9 cellular contexts compared by ENCODE assay signal in genomic region chr4:83581411-83582288, GRCh38. TPM values are rescaled to one million over a fixed set of nuclear protein-coding genes. Genes with fewer than 3 reads are reported as not detected.
DNase-seq lines count a peak whose midpoint lies in the region; ATAC-seq and TF ChIP-seq lines count a peak whose summit lies in the region.
"Had no signal": no experiment of that assay in that cellular context is flagged by ENCODE, and none has a peak within 500 bp of the region (broad histone marks: within the 10 kb centered on the region; RNA-seq: fewer than 3 reads in every experiment).

No MANE protein-coding gene starts in this region.

- peaks cover 42% of the 10 kb centered on the region for H3K4me1 ChIP-seq in left ventricle myocardium inferior
- H3K4me1 ChIP-seq in right cardiac atrium (ENCODE audit: control insufficient read depth, insufficient read depth, low read length), result peaks cover 6% of the 10 kb centered on the region
- peaks cover 0 to 13% (median 0%) of the 10 kb centered on the region in 4 donors for H3K4me1 ChIP-seq in Peyer's patch
- peaks cover 16 to 24% of the 10 kb centered on the region in 2 donors for H3K4me1 ChIP-seq in thyroid gland

- DNase-seq in left ventricle myocardium inferior (no peak), right cardiac atrium (no peak), Peyer's patch (peak in 2 of 3 donors; percentile 56), thyroid gland (no peak), hippocampal formation (lab: John Stamatoyannopoulos, UW) (no peak), NCI-H1930 (lab: John Stamatoyannopoulos, UW) (no peak)
- no peak for DNase-seq in activated CD4-positive, alpha-beta T cell treated with anti-CD3 and anti-CD28 coated beads, Interleukin-2, amount 50 U/mL, for 4 hours
- DNase-seq: mesenchymal stem cell had no signal

- peak overlapping the region; percentile 48 for H3K27ac ChIP-seq in left ventricle myocardium inferior (replicated peaks)
- no peak overlapping the region for H3K27ac ChIP-seq in right cardiac atrium (ENCODE audit: low read length)
- H3K27ac ChIP-seq in Peyer's patch, result peak overlapping the region; percentile 9 to 82 (median 31)
- peak overlapping the region; percentile 60 to 87 (median 64) for H3K27ac ChIP-seq in thyroid gland

- no peaks in the 10 kb centered on the region for H3K27me3 ChIP-seq in left ventricle myocardium inferior (ENCODE audit: low read depth)
- no peaks in the 10 kb centered on the region for H3K27me3 ChIP-seq in right cardiac atrium (ENCODE audit: control insufficient read depth, insufficient read depth)
- no peaks in the 10 kb centered on the region for H3K27me3 ChIP-seq in Peyer's patch
- no peaks in the 10 kb centered on the region for H3K27me3 ChIP-seq in thyroid gland

- intact Hi-C loops in left ventricle myocardium inferior (cut with micrococcal nuclease), result no loop called here
- intact Hi-C loops in right cardiac atrium (cut with DNase I), result no loop called here
- intact Hi-C loops in thyroid gland (cut with DNase I), result no loop called here

- H3K36me3 ChIP-seq in left ventricle myocardium inferior (no peaks in the 10 kb centered on the region), Peyer's patch (no peaks in the 10 kb centered on the region), thyroid gland (no peaks in the 10 kb centered on the region)

- no peak overlapping the region for H3K4me3 ChIP-seq in left ventricle myocardium inferior
- no peak overlapping the region for H3K4me3 ChIP-seq in right cardiac atrium (ENCODE audit: low read length)
- H3K4me3 ChIP-seq in Peyer's patch, result no peak overlapping the region
- H3K4me3 ChIP-seq in thyroid gland (replicated peaks in 1 of 3), result no peak overlapping the region

- no peak for TF ChIP-seq CTCF in left ventricle myocardium inferior (IDR thresholded peaks at IDR 0.05; ENCODE audit: borderline replicate concordance)
- no peak for TF ChIP-seq CTCF in Peyer's patch (IDR thresholded peaks at IDR 0.05)
- no peak for TF ChIP-seq CTCF in thyroid gland (IDR thresholded peaks at IDR 0.05)

- WGBS in right cardiac atrium, result 93% methylated on average over 10 of the region's 10 CpGs
- WGBS in thyroid gland, 2 donors, result 92 to 95% methylated on average over 10 of the region's 10 CpGs

- no peaks in the 10 kb centered on the region for H3K9me3 ChIP-seq in left ventricle myocardium inferior (replicated peaks)
- H3K9me3 ChIP-seq in right cardiac atrium (ENCODE audit: control insufficient read depth, low read length), result no peaks in the 10 kb centered on the region
- H3K9me3 ChIP-seq in Peyer's patch, result no peaks in the 10 kb centered on the region
- H3K9me3 ChIP-seq in thyroid gland, result no peaks in the 10 kb centered on the region

- ATAC-seq in right cardiac atrium (no peak), HG03045 (IDR thresholded peaks at IDR 0.05; ENCODE audit: unreplicated experiment) (peak; percentile 77)

- TF ChIP-seq POLR2A in Peyer's patch (IDR thresholded peaks at IDR 0.05), result no peak
- no peak for TF ChIP-seq POLR2A in thyroid gland (IDR thresholded peaks at IDR 0.05)

RNA-seq across cellular contexts. Expression of gene GPAT3, which starts 45.7 kb away (rescaled TPM):
- total RNA-seq in left ventricle myocardium inferior (44.2 TPM), right cardiac atrium (10 to 100 TPM; 30.2 to 33.5 (median 32.3) TPM), Peyer's patch (10 to 100 TPM in 3 of 4 donors, 1 to 10 TPM in 1; 7.4 to 86.0 (median 51.8) TPM), thyroid gland (10 to 100 TPM; 38.3 to 73.5 (median 62.9) TPM)
- 19.9 TPM for polyA plus RNA-seq in right cardiac atrium

Comparison
In these comparisons a context has a peak if more than half of its experiments do, and no peak if none do; other contexts are left out.
1. DNase-seq: peak in Peyer's patch (2 of 3); none in left ventricle myocardium inferior (single experiment), right cardiac atrium (0 of 3), thyroid gland (0 of 2), hippocampal formation (0 of 2), NCI-H1930 (0 of 2) and activated CD4-positive, alpha-beta T cell treated with anti-CD3 and anti-CD28 coated beads, Interleukin-2, amount 50 U/mL, for 4 hours (0 of 2).